In the genomic region with DNA sequence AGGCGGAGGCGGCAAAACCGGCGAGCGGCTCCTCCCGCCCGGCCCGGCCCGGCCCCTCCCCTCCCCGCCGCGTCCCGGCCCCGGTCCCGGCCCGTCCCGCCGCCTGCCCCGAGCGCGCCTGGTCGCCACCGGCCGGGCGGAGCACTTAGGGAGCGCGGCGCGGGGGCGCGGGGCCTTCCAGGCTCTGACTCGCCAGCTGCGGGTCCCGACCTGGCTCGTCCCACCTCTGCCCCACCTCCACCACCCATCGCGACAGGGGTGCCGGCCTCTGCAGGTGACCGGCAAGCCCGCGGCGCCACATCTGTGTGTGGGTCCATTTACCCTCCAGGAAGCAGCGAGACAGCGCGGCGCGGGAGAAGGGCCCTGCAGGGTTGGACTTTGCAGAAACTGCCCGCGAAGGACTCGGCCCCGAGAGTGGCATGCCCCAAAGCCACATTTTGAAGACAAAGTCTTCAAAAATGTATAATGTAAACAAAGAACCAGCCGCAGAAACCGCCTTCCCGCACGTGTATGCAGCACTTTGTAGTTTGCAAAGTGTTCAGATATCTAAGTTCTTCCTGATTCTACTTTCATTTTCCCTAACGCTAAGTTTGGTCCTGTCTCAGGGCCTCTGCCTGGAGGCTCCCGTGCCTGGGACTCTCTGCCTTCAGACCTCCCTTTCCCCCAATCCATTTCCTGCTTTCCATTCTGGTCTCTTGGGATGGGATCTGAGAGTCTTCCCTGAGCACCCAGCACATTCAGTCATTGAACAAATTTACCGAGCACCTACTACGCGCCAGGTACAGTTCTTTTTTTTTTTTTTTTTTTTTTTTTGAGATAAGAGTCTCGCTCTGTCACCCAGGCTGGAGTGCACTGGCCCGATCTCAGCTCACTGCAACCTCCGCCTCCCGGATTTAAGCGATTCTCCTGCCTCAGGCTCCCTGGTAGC, we compare ENCODE assay signal across 8 cellular contexts. TPM values are rescaled to one million over a fixed set of nuclear protein-coding genes. Genes with fewer than 3 reads are reported as not detected.
DNase-seq lines count a peak whose midpoint lies in the region; ATAC-seq and TF ChIP-seq lines count a peak whose summit lies in the region.

Gene TMCO4, minus strand, starts transcription at position 40 of the 928 bp plus-strand sequence. CDS start 19,158 bp downstream, outside the sequence.

- H3K27ac ChIP-seq in ACC112 (ENCODE audit: low read depth, low read length): peak within 1 kb of the TSS; percentile 58
- H3K27ac ChIP-seq in HL-60 (replicated peaks): no peak within 1 kb of the TSS
- peak within 1 kb of the TSS; percentile 66 for H3K27ac ChIP-seq in psoas muscle

- intact Hi-C loops in T-helper 1 cell treated with Interleukin-12 subunit alpha and Interleukin-12 subunit beta and Interleukin-4 antibody, amounts not matched to agents 30 ng/mL and 1 ng/mL, for 36 hours (cut with micrococcal nuclease): loop anchor here (1.0 to 2.0 kb wide), 2 partner anchors 82 to 203 kb away; partner anchors contain the start of gene OTUD3
- intact Hi-C loops in left ventricle myocardium superior (cut with micrococcal nuclease): no loop called here
- intact Hi-C loops in psoas muscle (cut with DNase I): no loop called here

- ATAC-seq in GM18907 (IDR thresholded peaks at IDR 0.05; ENCODE audit: unreplicated experiment): peak; percentile 48
- peak; percentile 87 for ATAC-seq in left ventricle myocardium superior
- ATAC-seq in psoas muscle: peak; percentile 57 to 80 (median 71)

- no peaks in the 10 kb centered on the region for H3K9me3 ChIP-seq in psoas muscle

- H3K27me3 ChIP-seq in ACC112 (ENCODE audit: insufficient read depth, low read length): no peaks in the 10 kb centered on the region
- H3K27me3 ChIP-seq in HL-60 (ENCODE audit: insufficient read depth, poor library complexity, severe bottlenecking): peaks cover 12% of the 10 kb centered on the region
- no peaks in the 10 kb centered on the region for H3K27me3 ChIP-seq in psoas muscle (ENCODE audit: insufficient read depth in 3 of 3, low read length in 2 of 3)

- peaks cover 19% of the 10 kb centered on the region for H3K4me1 ChIP-seq in ACC112 (ENCODE audit: control insufficient read depth, insufficient read depth, low read length, unreplicated experiment)
- peaks cover 7% of the 10 kb centered on the region for H3K4me1 ChIP-seq in psoas muscle

- H3K4me3 ChIP-seq in ACC112 (ENCODE audit: low read depth, low read length): peak within 1 kb of the TSS; percentile 90
- H3K4me3 ChIP-seq in HL-60 (replicated peaks; ENCODE audit: insufficient read depth, low read length): peak within 1 kb of the TSS; percentile 40
- peak within 1 kb of the TSS; percentile 88 for H3K4me3 ChIP-seq in psoas muscle

- TF ChIP-seq CTCF in HL-60 (IDR thresholded peaks at IDR 0.05; ENCODE audit: insufficient read depth, low read length) (no peak), psoas muscle (IDR thresholded peaks at IDR 0.05) (no peak)

- 11 to 24% (median 19%) methylated on average over 30 to 65 of the region's 65 CpGs for WGBS in psoas muscle, 3 donors

- peak within 1 kb of the TSS; percentile 65 for H2AFZ ChIP-seq in ACC112 (ENCODE audit: low read length, unreplicated experiment)

- H3K36me3 ChIP-seq in ACC112 (ENCODE audit: insufficient read depth, low read length) (no peaks in the 10 kb centered on the region), psoas muscle (ENCODE audit: insufficient read depth in 1 of 2, low read depth in 1 of 2) (no peaks in the 10 kb centered on the region)

- peaks cover 10% of the 10 kb centered on the region for H3K79me2 ChIP-seq in ACC112 (ENCODE audit: control insufficient read depth, insufficient read depth, low read length, unreplicated experiment)

- DNase-seq in HL-60 (ENCODE audit: low read depth in 1 of 2, low spot score in 1 of 2) (peak in 1 of 2 experiments; percentile 20), amniotic epithelial cell (ENCODE audit: low read depth) (peak; percentile 81), left ventricle myocardium superior (peak; percentile 67), psoas muscle (peak; percentile 51 to 70), NCI-H524 (lab: John Stamatoyannopoulos, UW) (no peak)

RNA-seq across cellular contexts. Expression of gene TMCO4, which starts in this region (rescaled TPM):
- total RNA-seq in T-helper 1 cell treated with Interleukin-12 subunit alpha and Interleukin-12 subunit beta and Interleukin-4 antibody, amounts not matched to agents 30 ng/mL and 1 ng/mL, for 36 hours: 14.7 and 16.8 TPM in 2 replicates
- total RNA-seq in left ventricle myocardium superior: 8.9 TPM
- 1 to 10 TPM; 2.3 to 4.8 (median 3.4) TPM for total RNA-seq in psoas muscle
- polyA plus RNA-seq in psoas muscle: 1 to 10 TPM; 2.6 to 3.6 (median 3.2) TPM

Comparison
In these comparisons a context has a peak if more than half of its experiments do, and no peak if none do; other contexts are left out.
1. H3K4me3 ChIP-seq: peak in every context shown above with its lines; median percentile 90 in ACC112; 88 in psoas muscle; 40 in HL-60.
2. DNase-seq: peak in amniotic epithelial cell (single experiment), left ventricle myocardium superior (single experiment) and psoas muscle (2 of 2); none in NCI-H524 (0 of 2).
3. Peak in every context shown above with its lines, with median percentiles within 50 percentile points of each other: ATAC-seq.